20 cellular contexts compared by ENCODE assay signal in the genomic region with DNA sequence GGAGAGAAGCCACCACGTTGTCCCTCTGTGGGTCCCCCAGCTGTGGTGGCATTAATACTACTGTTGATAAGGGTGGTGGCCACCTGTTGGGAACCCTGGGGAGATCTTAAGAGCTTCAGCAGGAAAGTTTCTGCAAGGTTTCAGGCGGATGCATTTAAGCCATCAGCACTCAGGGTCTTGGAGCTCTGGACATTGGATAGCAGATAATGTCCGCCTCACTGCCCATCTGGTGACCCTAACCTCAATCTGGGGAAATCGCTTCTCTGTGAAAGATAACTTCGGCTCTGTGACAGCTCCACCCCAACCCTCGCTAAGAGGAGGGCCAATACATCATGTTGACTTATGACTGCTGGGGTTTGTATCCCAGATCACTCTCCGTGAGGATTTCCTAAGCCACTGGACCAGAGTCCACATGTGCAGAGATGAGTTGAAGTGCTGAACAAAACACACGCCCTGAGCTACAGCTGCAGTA.
DNase-seq lines count a peak whose midpoint lies in the region; ATAC-seq and TF ChIP-seq lines count a peak whose summit lies in the region.
"Had no signal": no experiment of that assay in that cellular context is flagged by ENCODE, and none has a peak within 500 bp of the region (broad histone marks: within the 10 kb centered on the region; RNA-seq: fewer than 3 reads in every experiment).

No MANE protein-coding gene starts in this region.

- intact Hi-C loops in mammary epithelial cell (cut with micrococcal nuclease), result no loop called here
- intact Hi-C loops in MCF 10A (cut with micrococcal nuclease), result no loop called here
- intact Hi-C loops in transverse colon (cut with DNase I; ENCODE audit: low total_unique reads), result no loop called here

- TF ChIP-seq EP300 in transverse colon (IDR thresholded peaks at IDR 0.05; ENCODE audit: low read depth), result no peak

- CTCF ChIA-PET in mammary epithelial cell (lab: Charles Lee; ENCODE audit: low non-redundant PET), result no interaction called here
- CTCF ChIA-PET in MCF 10A (lab: Yijun Ruan, JAX), result interaction anchor here (0.9 kb wide), 1 partner anchor 16 kb away, joined by 3 read pairs; no protein-coding TSS in a partner anchor

- H3K36me3 Mint-ChIP-seq in MCF 10A (ENCODE audit: insufficient read depth, unreplicated experiment), result no peaks in the 10 kb centered on the region
- H3K36me3 Mint-ChIP-seq: CD4-positive, CD25-positive, alpha-beta regulatory T cell had no signal

- dilution Hi-C loops in mammary epithelial cell (cut with HindIII; ENCODE audit: low sequenced_read_pairs), result no loop called here

- no peaks in the 10 kb centered on the region for H3K79me2 ChIP-seq in mammary epithelial cell (ENCODE audit: insufficient read depth, low read length)

- no peak for TF ChIP-seq POLR2A in transverse colon (IDR thresholded peaks at IDR 0.05)

- H3K4me3 ChIP-seq in mammary epithelial cell (replicated peaks in 1 of 3; ENCODE audit: insufficient read depth in 1 of 3, low read depth in 2 of 3, low read length in 3 of 3) (no peak overlapping the region), coronary artery (peak overlapping the region; percentile 45), neutrophil (ENCODE audit: low read depth in 1 of 2, low read length in 1 of 2) (no peak overlapping the region), transverse colon (no peak overlapping the region)
- H3K4me3 ChIP-seq: stomach had no signal

- no peak for TF ChIP-seq CTCF in mammary epithelial cell (conservative IDR thresholded peaks at IDR 0.05 in 1 of 2, IDR thresholded peaks at IDR 0.05 in 1 of 2; ENCODE audit: extremely low read depth in 1 of 2, insufficient read depth in 1 of 2, low read depth in 1 of 2, low read length in 2 of 2)
- TF ChIP-seq CTCF in MCF 10A (IDR thresholded peaks at IDR 0.05; ENCODE audit: unreplicated experiment), result no peak
- no peak for TF ChIP-seq CTCF in coronary artery (IDR thresholded peaks at IDR 0.05)
- TF ChIP-seq CTCF in neutrophil (IDR thresholded peaks at IDR 0.05), result no peak
- TF ChIP-seq CTCF in transverse colon (IDR thresholded peaks at IDR 0.05), result no peak

- H3K4me1 ChIP-seq in mammary epithelial cell (ENCODE audit: insufficient read depth, low read length) (peaks cover 41% of the 10 kb centered on the region), neutrophil (ENCODE audit: control insufficient read depth in 1 of 2, insufficient read depth in 1 of 2, low read depth in 1 of 2, low read length in 1 of 2) (peaks cover 35 to 36% of the 10 kb centered on the region in 2 experiments), transverse colon (no peaks in the 10 kb centered on the region)
- H3K4me1 ChIP-seq: stomach had no signal

- BruUV-seq in mammary epithelial cell (replicated peaks; lab: Mats Ljungman, UMichigan) (no TSS peak), MCF 10A (replicated peaks; lab: Mats Ljungman, UMichigan) (no TSS peak)

- H3K27me3 Mint-ChIP-seq in MCF 10A (ENCODE audit: insufficient read depth, unreplicated experiment), result no peaks in the 10 kb centered on the region
- H3K27me3 Mint-ChIP-seq: CD4-positive, CD25-positive, alpha-beta regulatory T cell; T-cell had no signal

- H3K27ac ChIP-seq in mammary epithelial cell (ENCODE audit: insufficient read depth, low read depth, low read length) (peak overlapping the region; percentile 77), coronary artery (peak overlapping the region; percentile 83 to 94), neutrophil (peak overlapping the region; percentile 14), transverse colon (peak overlapping the region in 1 of 4 donors; percentile 35)
- H3K27ac ChIP-seq: stomach had no signal

- H3K4me3 Mint-ChIP-seq in MCF 10A (ENCODE audit: unreplicated experiment), result no peak overlapping the region
- H3K4me3 Mint-ChIP-seq: CD4-positive, CD25-positive, alpha-beta regulatory T cell; T-cell had no signal

- H3K9me3 ChIP-seq in mammary epithelial cell (replicated peaks; ENCODE audit: insufficient read depth, low read length) (no peaks in the 10 kb centered on the region), neutrophil (no peaks in the 10 kb centered on the region), transverse colon (no peaks in the 10 kb centered on the region)
- H3K9me3 ChIP-seq: sigmoid colon, stomach had no signal

- no peaks in the 10 kb centered on the region for H3K9me3 Mint-ChIP-seq in MCF 10A (ENCODE audit: unreplicated experiment)
- H3K9me3 Mint-ChIP-seq: T-cell had no signal

- H3K36me3 ChIP-seq in mammary epithelial cell (ENCODE audit: insufficient read depth, low read length), result no peaks in the 10 kb centered on the region
- H3K36me3 ChIP-seq in neutrophil, result no peaks in the 10 kb centered on the region
- no peaks in the 10 kb centered on the region for H3K36me3 ChIP-seq in transverse colon
- H3K36me3 ChIP-seq: sigmoid colon, stomach had no signal

- POLR2A ChIA-PET in MCF 10A (lab: Yijun Ruan, JAX), result interaction anchor here (0.6 kb wide), 2 partner anchors 25 to 323 kb away, joined by 3 to 4 read pairs; no protein-coding TSS in a partner anchor

- DNase-seq in mammary epithelial cell (no peak), MCF 10A (ENCODE audit: unreplicated experiment) (no peak), coronary artery (ENCODE audit: low spot score) (no peak), NCI-H446 (lab: John Stamatoyannopoulos, UW) (no peak), transverse colon (no peak), NCI-H446 treated with DMSO at 0.1 percent for 48 hours (lab: John Stamatoyannopoulos, UW) (no peak)
- DNase-seq: 8988T; activated CD4-positive, alpha-beta T cell treated with anti-CD3 and anti-CD28 coated beads, Interleukin-2, amount 50 U/mL, for 48 hours; activated naive CD4-positive, alpha-beta T cell treated with Interleukin-2 at 50 U/mL for 16 hours; CD4-positive, CD25-positive, alpha-beta regulatory T cell; DMS53; MM.1S; NCI-H1694; nucleus accumbens; sigmoid colon; stimulated activated CD4-positive, alpha-beta T cell treated with anti-CD3 and anti-CD28 coated beads, Interleukin-2, amount 100 ng/mL, for 24 hours; stomach; T-cell had no signal

- H2AFZ ChIP-seq in mammary epithelial cell (ENCODE audit: low read depth, low read length), result peak overlapping the region; percentile 75

- H3K4me1 Mint-ChIP-seq in MCF 10A (ENCODE audit: insufficient read depth, unreplicated experiment), result peaks cover 5% of the 10 kb centered on the region
- H3K4me1 Mint-ChIP-seq: T-cell had no signal

- ATAC-seq in GM19463 (IDR thresholded peaks at IDR 0.05; ENCODE audit: unreplicated experiment), result no peak
- ATAC-seq: T-cell had no signal

- H3K9ac ChIP-seq in mammary epithelial cell (ENCODE audit: insufficient read depth, low read length), result no peak overlapping the region

- no peak overlapping the region for H3K27ac Mint-ChIP-seq in MCF 10A (ENCODE audit: low read depth, unreplicated experiment)
- H3K27ac Mint-ChIP-seq: CD4-positive, CD25-positive, alpha-beta regulatory T cell; T-cell had no signal

- in situ Hi-C loops in mammary epithelial cell (cut with MboI; ENCODE audit: low sequenced_read_pairs in 2 of 2), result no loop called here
- in situ Hi-C loops in transverse colon (cut with MboI; ENCODE audit: low pct_ligation_motif_present in 1 of 4, low pct_unique_long_range_greater_than_20kb in 1 of 4, low sequenced_read_pairs in 3 of 4), result no loop called here

- no peak overlapping the region for H3K4me2 ChIP-seq in mammary epithelial cell (ENCODE audit: insufficient read depth, low read depth, low read length)

- WGBS in mammary epithelial cell (ENCODE audit: low coverage, missing lambda C conversion rate), result 92% methylated on average over 6 of the region's 8 CpGs
- WGBS in transverse colon (ENCODE audit: low coverage in 1 of 2), 2 donors, result 84% methylated on average over 8 of the region's 8 CpGs; no CpG with 5 or more reads in 1 of the 2 donors

- H3K27me3 ChIP-seq in mammary epithelial cell (ENCODE audit: insufficient read depth, low read length) (no peaks in the 10 kb centered on the region), neutrophil (no peaks in the 10 kb centered on the region), transverse colon (no peaks in the 10 kb centered on the region)
- H3K27me3 ChIP-seq: sigmoid colon, stomach had no signal

- no peaks in the 10 kb centered on the region for H4K20me1 ChIP-seq in mammary epithelial cell (ENCODE audit: insufficient read depth, low read length)
